17 cellular contexts compared by ENCODE assay signal in genomic region chr1:10969267-10969970, GRCh38. TPM values are rescaled to one million over a fixed set of nuclear protein-coding genes. Genes with fewer than 3 reads are reported as not detected.
A peak's percentile ranks its signal among the peaks of the same experiment; 100 is the strongest.
DNase-seq lines count a peak whose midpoint lies in the region; ATAC-seq, FAIRE-seq and TF ChIP-seq lines count a peak whose summit lies in the region.
"Had no signal": no experiment of that assay in that cellular context is flagged by ENCODE, and none has a peak within 500 bp of the region (broad histone marks: within the 10 kb centered on the region; RNA-seq: fewer than 3 reads in every experiment).

No MANE protein-coding gene starts in this region.

- intact Hi-C loops in CD4-positive, alpha-beta memory T cell (cut with micrococcal nuclease): no loop called here
- intact Hi-C loops in left ventricle myocardium superior (cut with micrococcal nuclease): no loop called here

- H4K20me1 ChIP-seq in OCI-LY3 (ENCODE audit: insufficient read depth, low read length) (no peaks in the 10 kb centered on the region), neural progenitor cell (ENCODE audit: low read depth) (no peaks in the 10 kb centered on the region)

- no peak overlapping the region for H3K4me3 Mint-ChIP-seq in neural progenitor cell
- H3K4me3 Mint-ChIP-seq in CD4-positive, alpha-beta memory T cell: no peak overlapping the region
- H3K4me3 Mint-ChIP-seq: natural killer cell treated with Interleukin-12 subunit alpha and Interleukin-12 subunit beta and Interleukin-15 and Interleukin-18, amount 100 ng/mL, for 72 hours; T-helper 2 cell treated with Interferon-gamma antibody and Interleukin-4, amounts not matched to agents 5 μg/mL and 100 μg/mL, for 36 hours had no signal

- peaks cover 12% of the 10 kb centered on the region for H3F3A ChIP-seq in neural progenitor cell (ENCODE audit: low read depth)

- DNase-seq in GM12891 (ENCODE audit: insufficient read length, low spot score) (no peak), NCI-H187 treated with DMSO at 0.1 percent for 48 hours (lab: John Stamatoyannopoulos, UW) (peak; percentile 96), neural progenitor cell (ENCODE audit: low spot score) (peak; percentile 81), SK-N-DZ (ENCODE audit: low spot score) (no peak), left ventricle myocardium superior (no peak)
- DNase-seq in CD4-positive, alpha-beta memory T cell: no peak
- no peak for DNase-seq in activated CD4-positive, CD25-positive, alpha-beta regulatory T cell treated with anti-CD3 and anti-CD28 coated beads, Interleukin-2, amount 50 U/mL, for 72 hours
- DNase-seq: activated CD4-positive, alpha-beta T cell treated with anti-CD3 and anti-CD28 coated beads, Interleukin-2, amount 50 U/mL, for 4 hours; effector CD8-positive, alpha-beta T cell; gastrocnemius medialis; sigmoid colon had no signal

- H3K4me1 ChIP-seq in OCI-LY3 (ENCODE audit: low read length) (peaks cover 46% of the 10 kb centered on the region), neural progenitor cell (peaks cover 36% of the 10 kb centered on the region)
- H3K4me1 ChIP-seq in CD4-positive, alpha-beta memory T cell (ENCODE audit: insufficient read depth, low read length): no peaks in the 10 kb centered on the region

- FAIRE-seq in GM12891 (lab: Jason Lieb, UNC): peak; percentile 81
- FAIRE-seq: keratinocyte, RCC 7860 had no signal

- no peaks in the 10 kb centered on the region for H3K9me3 ChIP-seq in OCI-LY3 (ENCODE audit: insufficient read depth, low read length)
- no peaks in the 10 kb centered on the region for H3K9me3 ChIP-seq in neural progenitor cell (ENCODE audit: low read depth)
- no peaks in the 10 kb centered on the region for H3K9me3 ChIP-seq in CD4-positive, alpha-beta memory T cell (ENCODE audit: control insufficient read depth in 1 of 2, low read length in 2 of 2)
- H3K9me3 ChIP-seq: gastrocnemius medialis, sigmoid colon had no signal

- H2AFZ ChIP-seq in OCI-LY3 (ENCODE audit: low read depth, low read length) (no peak overlapping the region), neural progenitor cell (replicated peaks) (peak overlapping the region; percentile 3)

- peak overlapping the region; percentile 88 for H3K27ac Mint-ChIP-seq in neural progenitor cell
- H3K27ac Mint-ChIP-seq in CD4-positive, alpha-beta memory T cell: no peak overlapping the region
- H3K27ac Mint-ChIP-seq: natural killer cell treated with Interleukin-12 subunit alpha and Interleukin-12 subunit beta and Interleukin-15 and Interleukin-18, amount 100 ng/mL, for 72 hours; T-helper 2 cell treated with Interferon-gamma antibody and Interleukin-4, amounts not matched to agents 5 μg/mL and 100 μg/mL, for 36 hours had no signal

- no peaks in the 10 kb centered on the region for H3K36me3 ChIP-seq in OCI-LY3 (replicated peaks; ENCODE audit: low read depth, low read length)
- no peaks in the 10 kb centered on the region for H3K36me3 ChIP-seq in neural progenitor cell
- no peaks in the 10 kb centered on the region for H3K36me3 ChIP-seq in CD4-positive, alpha-beta memory T cell (ENCODE audit: insufficient read depth, low read length)
- H3K36me3 ChIP-seq: gastrocnemius medialis, sigmoid colon had no signal

- peaks cover 19% of the 10 kb centered on the region for H3K27me3 Mint-ChIP-seq in neural progenitor cell (ENCODE audit: insufficient read depth, low read depth)
- peaks cover 0 to 2% of the 10 kb centered on the region in 2 donors for H3K27me3 Mint-ChIP-seq in CD4-positive, alpha-beta memory T cell

- no peaks in the 10 kb centered on the region for H3K36me3 Mint-ChIP-seq in neural progenitor cell
- no peaks in the 10 kb centered on the region for H3K36me3 Mint-ChIP-seq in CD4-positive, alpha-beta memory T cell
- H3K36me3 Mint-ChIP-seq: natural killer cell treated with Interleukin-12 subunit alpha and Interleukin-12 subunit beta and Interleukin-15 and Interleukin-18, amount 100 ng/mL, for 72 hours had no signal

- no peak for ATAC-seq in left ventricle myocardium superior
- ATAC-seq: gastrocnemius medialis; natural killer cell treated with Interleukin-12 subunit alpha and Interleukin-12 subunit beta and Interleukin-15 and Interleukin-18, amount 100 ng/mL, for 72 hours had no signal

- peak overlapping the region; percentile 99 for H3K4me2 ChIP-seq in OCI-LY3 (ENCODE audit: low read length)
- H3K4me2 ChIP-seq in neural progenitor cell: peak overlapping the region; percentile 56

- H3K4me3 ChIP-seq in OCI-LY3 (ENCODE audit: low read length) (peak overlapping the region; percentile 72), neural progenitor cell (no peak overlapping the region)
- no peak overlapping the region for H3K4me3 ChIP-seq in CD4-positive, alpha-beta memory T cell (ENCODE audit: low read length in 2 of 2)
- H3K4me3 ChIP-seq: gastrocnemius medialis, sigmoid colon had no signal

- H3K9me3 Mint-ChIP-seq in neural progenitor cell: no peaks in the 10 kb centered on the region
- no peaks in the 10 kb centered on the region for H3K9me3 Mint-ChIP-seq in CD4-positive, alpha-beta memory T cell
- H3K9me3 Mint-ChIP-seq: natural killer cell treated with Interleukin-12 subunit alpha and Interleukin-12 subunit beta and Interleukin-15 and Interleukin-18, amount 100 ng/mL, for 72 hours; T-helper 2 cell treated with Interferon-gamma antibody and Interleukin-4, amounts not matched to agents 5 μg/mL and 100 μg/mL, for 36 hours had no signal

- H3K27me3 ChIP-seq in OCI-LY3 (ENCODE audit: low read depth, low read length) (peaks cover 11% of the 10 kb centered on the region), neural progenitor cell (no peaks in the 10 kb centered on the region)
- no peaks in the 10 kb centered on the region for H3K27me3 ChIP-seq in CD4-positive, alpha-beta memory T cell (ENCODE audit: insufficient read depth, low read length)
- H3K27me3 ChIP-seq: gastrocnemius medialis, sigmoid colon had no signal

- H3K79me2 ChIP-seq in OCI-LY3 (ENCODE audit: low read length) (no peaks in the 10 kb centered on the region), neural progenitor cell (ENCODE audit: low read depth) (no peaks in the 10 kb centered on the region)

- peaks cover 30% of the 10 kb centered on the region for H3K4me1 Mint-ChIP-seq in neural progenitor cell
- peaks cover 8 to 13% (median 10%) of the 10 kb centered on the region in 4 donors for H3K4me1 Mint-ChIP-seq in CD4-positive, alpha-beta memory T cell

- H3K9ac ChIP-seq in OCI-LY3 (ENCODE audit: low read length) (no peak overlapping the region), neural progenitor cell (no peak overlapping the region)

- POLR2A ChIA-PET in CD4-positive, alpha-beta memory T cell (lab: Charles Lee; ENCODE audit: partially characterized antibody): no interaction called here

- no peak for TF ChIP-seq CTCF in OCI-LY3 (IDR thresholded peaks at IDR 0.05; ENCODE audit: low read depth, low read length)
- TF ChIP-seq CTCF in neural progenitor cell (IDR thresholded peaks at IDR 0.05): no peak

- no peak overlapping the region for H3K27ac ChIP-seq in OCI-LY3 (ENCODE audit: low read length)
- no peak overlapping the region for H3K27ac ChIP-seq in neural progenitor cell
- no peak overlapping the region for H3K27ac ChIP-seq in CD4-positive, alpha-beta memory T cell (ENCODE audit: low read depth, low read length)
- H3K27ac ChIP-seq: gastrocnemius medialis, HL-60, sigmoid colon had no signal

- no peak for TF ChIP-seq POLR2A in GM12891 (IDR thresholded peaks at IDR 0.05; ENCODE audit: low read depth, low read length)

- CTCF ChIA-PET in CD4-positive, alpha-beta memory T cell (lab: Charles Lee; ENCODE audit: partially characterized antibody): interaction anchor here (0.6 to 1.4 kb wide), 2 partner anchors 11 to 760 kb away, joined by 3 to 5 read pairs; no protein-coding TSS in a partner anchor

TF ChIP-seq in GM12891, 5 proteins besides CTCF, POLR2A, EP300 and RAD21:
- TF ChIP-seq SPI1 (IDR thresholded peaks at IDR 0.05; ENCODE audit: low read depth, low read length) (peak; percentile 82), TAF1 (IDR thresholded peaks at IDR 0.05; ENCODE audit: low read depth, low read length) (no peak)

RNA-seq across cellular contexts. Expression of gene TARDBP, which starts 43.0 kb away (rescaled TPM):
- polyA plus RNA-seq in GM12891 (2012; ENCODE audit: low read depth, missing spikeins): 156 TPM
- total RNA-seq in neural progenitor cell (ENCODE audit: low replicate concordance) (170 and 202 TPM in 2 replicates), left ventricle myocardium superior (117 TPM)
- 100 to 1,000 TPM; 194 to 195 TPM for total RNA-seq in CD4-positive, alpha-beta memory T cell
- 10 to 100 TPM; 54.0 to 99.4 TPM for polyA plus RNA-seq in CD4-positive, alpha-beta memory T cell
- polyA plus RNA-seq in SK-N-DZ (2014; cell fraction: cytosol; rRNA removed): 49.6 and 68.2 TPM in 2 replicates
- polyA plus RNA-seq in SK-N-DZ (2014; cell fraction: nucleus; rRNA removed): 90.3 and 258 TPM in 2 replicates

Comparison
In these comparisons a context has a peak if more than half of its experiments do, and no peak if none do; other contexts are left out.
1. DNase-seq: peak in NCI-H187 treated with DMSO at 0.1 percent for 48 hours (single experiment) and neural progenitor cell (single experiment); none in GM12891 (single experiment), CD4-positive, alpha-beta memory T cell (0 of 5), SK-N-DZ (single experiment), left ventricle myocardium superior (single experiment) and activated CD4-positive, CD25-positive, alpha-beta regulatory T cell treated with anti-CD3 and anti-CD28 coated beads, Interleukin-2, amount 50 U/mL, for 72 hours (single experiment).